Comparison of ENCODE assay signal across 8 cellular contexts in genomic region chr17:4738136-4739121, GRCh38.
DNase-seq lines count a peak whose midpoint lies in the region; ATAC-seq and TF ChIP-seq lines count a peak whose summit lies in the region.

No MANE protein-coding gene starts in this region.

- in situ Hi-C loops in astrocyte of the spinal cord (cut with HindIII; ENCODE audit: low sequenced_read_pairs) = no loop called here

- peaks cover 0 to 2% of the 10 kb centered on the region in 2 donors for H3K36me3 ChIP-seq in stomach smooth muscle (ENCODE audit: control insufficient read depth in 2 of 2, insufficient read depth in 2 of 2, low read length in 2 of 2)

- H3K27ac ChIP-seq in stomach smooth muscle (ENCODE audit: low read length) = no peak overlapping the region

- peaks cover under 1 to 8% of the 10 kb centered on the region in 2 donors for H3K27me3 ChIP-seq in stomach smooth muscle (ENCODE audit: control insufficient read depth in 1 of 2, insufficient read depth in 2 of 2, low read length in 2 of 2)

- DNase-seq in NCI-H748 (lab: John Stamatoyannopoulos, UW; ENCODE audit: unreplicated experiment) = peak; percentile 36
- no peak for DNase-seq in NCI-H748 treated with DMSO at 0.1 percent for 48 hours (lab: John Stamatoyannopoulos, UW)
- DNase-seq in astrocyte of the spinal cord (ENCODE audit: low read depth, low spot score) = no peak
- DNase-seq in kidney glomerular epithelial cell (lab: John Stamatoyannopoulos, UW) = peak; percentile 23
- no peak for DNase-seq in hippocampal formation (lab: John Stamatoyannopoulos, UW)

- ATAC-seq in HG03565 (IDR thresholded peaks at IDR 0.05; ENCODE audit: unreplicated experiment) (no peak), GM18858 (IDR thresholded peaks at IDR 0.05; ENCODE audit: unreplicated experiment) (no peak)

- H3K9me3 ChIP-seq in stomach smooth muscle (ENCODE audit: control insufficient read depth in 2 of 2, low read length in 2 of 2) = no peaks in the 10 kb centered on the region

- no peak for TF ChIP-seq CTCF in astrocyte of the spinal cord (IDR thresholded peaks at IDR 0.05; ENCODE audit: low read depth, low read length)

- H3K4me1 ChIP-seq in stomach smooth muscle (ENCODE audit: control insufficient read depth, insufficient read depth, low read length) = peaks cover 18% of the 10 kb centered on the region

- H3K9ac ChIP-seq in stomach smooth muscle (ENCODE audit: low read length in 2 of 2) = peak overlapping the region; percentile 58 to 70

- peak overlapping the region; percentile 50 for H3K4me3 ChIP-seq in astrocyte of the spinal cord (ENCODE audit: low read depth, low read length)
- H3K4me3 ChIP-seq in stomach smooth muscle (ENCODE audit: low read length in 2 of 2) = peak overlapping the region; percentile 73 to 85

Comparison
In these comparisons a context has a peak if more than half of its experiments do, and no peak if none do; other contexts are left out.
1. DNase-seq: peak in NCI-H748 (single experiment) and kidney glomerular epithelial cell (single experiment); none in NCI-H748 treated with DMSO at 0.1 percent for 48 hours (single experiment), astrocyte of the spinal cord (single experiment) and hippocampal formation (0 of 2).